In genomic region chr2:158692372-158693103, GRCh38 we compare ENCODE assay signal across 17 cellular contexts.
DNase-seq lines count a peak whose midpoint lies in the region; ATAC-seq and TF ChIP-seq lines count a peak whose summit lies in the region.
"Had no signal": no experiment of that assay in that cellular context is flagged by ENCODE, and none has a peak within 500 bp of the region (broad histone marks: within the 10 kb centered on the region; RNA-seq: fewer than 3 reads in every experiment).

No MANE protein-coding gene starts in this region.

- H3K9ac ChIP-seq in mammary epithelial cell (ENCODE audit: insufficient read depth, low read length) (no peak overlapping the region), MM.1S (ENCODE audit: low read length) (no peak overlapping the region)

- H3K9me3 ChIP-seq in mammary epithelial cell (replicated peaks; ENCODE audit: insufficient read depth, low read length) (no peaks in the 10 kb centered on the region), esophagus muscularis mucosa (peaks cover 0 to 12% (median 5%) of the 10 kb centered on the region in 4 donors), MM.1S (replicated peaks; ENCODE audit: insufficient read depth, low read length) (no peaks in the 10 kb centered on the region)

- no peak overlapping the region for H3K27ac ChIP-seq in mammary epithelial cell (ENCODE audit: insufficient read depth, low read depth, low read length)
- no peak overlapping the region for H3K27ac ChIP-seq in esophagus muscularis mucosa (replicated peaks in 1 of 4)
- no peak overlapping the region for H3K27ac ChIP-seq in MM.1S (ENCODE audit: low read length)
- H3K27ac ChIP-seq: SK-N-MC had no signal

- TF ChIP-seq POLR2A in esophagus muscularis mucosa (IDR thresholded peaks at IDR 0.05; ENCODE audit: low read depth) = no peak

- no peaks in the 10 kb centered on the region for H3K79me2 ChIP-seq in mammary epithelial cell (ENCODE audit: insufficient read depth, low read length)
- H3K79me2 ChIP-seq in MM.1S (ENCODE audit: low read length) = no peaks in the 10 kb centered on the region

- H4K20me1 ChIP-seq in mammary epithelial cell (ENCODE audit: insufficient read depth, low read length) = no peaks in the 10 kb centered on the region
- no peaks in the 10 kb centered on the region for H4K20me1 ChIP-seq in MM.1S (ENCODE audit: insufficient read depth, low read length)

- dilution Hi-C loops in mammary epithelial cell (cut with HindIII; ENCODE audit: low sequenced_read_pairs) = no loop called here

- H3K36me3 ChIP-seq in mammary epithelial cell (ENCODE audit: insufficient read depth, low read length) (no peaks in the 10 kb centered on the region), esophagus muscularis mucosa (no peaks in the 10 kb centered on the region), MM.1S (replicated peaks; ENCODE audit: insufficient read depth, low read length) (no peaks in the 10 kb centered on the region)

- H3K27me3 Mint-ChIP-seq in MCF 10A (ENCODE audit: insufficient read depth, unreplicated experiment) = peaks cover 9% of the 10 kb centered on the region

- BruUV-seq in MCF 10A (replicated peaks; lab: Mats Ljungman, UMichigan) (no TSS peak), mammary epithelial cell (replicated peaks; lab: Mats Ljungman, UMichigan) (no TSS peak)

- peak; percentile 23 for DNase-seq in MCF 10A (ENCODE audit: unreplicated experiment)
- DNase-seq in mammary epithelial cell = no peak
- peak; percentile 2 for DNase-seq in SW480 (ENCODE audit: low spot score)
- peak; percentile 85 for DNase-seq in esophagus muscularis mucosa (ENCODE audit: extremely low spot score)
- no peak for DNase-seq in MM.1S
- no peak for DNase-seq in NCI-H187 (lab: John Stamatoyannopoulos, UW)
- DNase-seq: COR-L47, GF-D8, GOT3, NCI-H1105, NCI-H1694, NCI-H2171, NCI-H748 treated with DMSO at 0.1 percent for 48 hours had no signal

- no peak overlapping the region for H3K4me3 ChIP-seq in mammary epithelial cell (replicated peaks in 1 of 3; ENCODE audit: insufficient read depth in 1 of 3, low read depth in 2 of 3, low read length in 3 of 3)
- no peak overlapping the region for H3K4me3 ChIP-seq in esophagus muscularis mucosa
- H3K4me3 ChIP-seq in MM.1S (ENCODE audit: low read length) = no peak overlapping the region
- H3K4me3 ChIP-seq: SK-N-MC had no signal

- no peaks in the 10 kb centered on the region for H3K36me3 Mint-ChIP-seq in MCF 10A (ENCODE audit: insufficient read depth, unreplicated experiment)
- H3K36me3 Mint-ChIP-seq: CD14-positive monocyte had no signal

- 100% methylated on average over 3 of the region's 3 CpGs for WGBS in mammary epithelial cell (ENCODE audit: low coverage, missing lambda C conversion rate)
- WGBS in esophagus muscularis mucosa = 86% methylated on average over 3 of the region's 3 CpGs

- in situ Hi-C loops in mammary epithelial cell (cut with MboI; ENCODE audit: low sequenced_read_pairs in 2 of 2) = no loop called here

- H3K4me1 ChIP-seq in mammary epithelial cell (ENCODE audit: insufficient read depth, low read length) (peaks cover 8% of the 10 kb centered on the region), esophagus muscularis mucosa (no peaks in the 10 kb centered on the region), MM.1S (ENCODE audit: low read length) (no peaks in the 10 kb centered on the region)

- H3K27me3 ChIP-seq in mammary epithelial cell (ENCODE audit: insufficient read depth, low read length) (no peaks in the 10 kb centered on the region), esophagus muscularis mucosa (no peaks in the 10 kb centered on the region), MM.1S (replicated peaks; ENCODE audit: insufficient read depth, low read length) (no peaks in the 10 kb centered on the region)

- no peaks in the 10 kb centered on the region for H3K9me2 ChIP-seq in MM.1S (replicated peaks; ENCODE audit: insufficient read depth, low read length)

- peaks cover 11% of the 10 kb centered on the region for H3K9me3 Mint-ChIP-seq in MCF 10A (ENCODE audit: unreplicated experiment)

- H3K27ac Mint-ChIP-seq in MCF 10A (ENCODE audit: low read depth, unreplicated experiment) = no peak overlapping the region
- H3K27ac Mint-ChIP-seq: CD14-positive monocyte had no signal

- TF ChIP-seq CTCF in MCF 10A (IDR thresholded peaks at IDR 0.05; ENCODE audit: unreplicated experiment) (no peak), mammary epithelial cell (conservative IDR thresholded peaks at IDR 0.05 in 1 of 2, IDR thresholded peaks at IDR 0.05 in 1 of 2; ENCODE audit: extremely low read depth in 1 of 2, insufficient read depth in 1 of 2, low read depth in 1 of 2, low read length in 2 of 2) (no peak), esophagus muscularis mucosa (IDR thresholded peaks at IDR 0.05) (no peak), MM.1S (IDR thresholded peaks at IDR 0.05; ENCODE audit: low read length) (no peak)

- H3F3A ChIP-seq in MM.1S (ENCODE audit: insufficient read depth, low read length) = no peaks in the 10 kb centered on the region

- H3K4me2 ChIP-seq in mammary epithelial cell (ENCODE audit: insufficient read depth, low read depth, low read length) = no peak overlapping the region
- no peak overlapping the region for H3K4me2 ChIP-seq in MM.1S (ENCODE audit: low read depth, low read length)

- intact Hi-C loops in MCF 10A (cut with micrococcal nuclease) = no loop called here
- intact Hi-C loops in mammary epithelial cell (cut with micrococcal nuclease) = no loop called here
- intact Hi-C loops in esophagus muscularis mucosa (cut with DNase I) = no loop called here

- H3K4me1 Mint-ChIP-seq in MCF 10A (ENCODE audit: insufficient read depth, unreplicated experiment) = no peaks in the 10 kb centered on the region
- H3K4me1 Mint-ChIP-seq: CD14-positive monocyte had no signal

- no peak for TF ChIP-seq EP300 in esophagus muscularis mucosa (IDR thresholded peaks at IDR 0.05)

- H3K4me3 Mint-ChIP-seq in MCF 10A (ENCODE audit: unreplicated experiment) = no peak overlapping the region
- H3K4me3 Mint-ChIP-seq: CD14-positive monocyte had no signal

- POLR2A ChIA-PET in MCF 10A (lab: Yijun Ruan, JAX) = no interaction called here

- CTCF ChIA-PET in MCF 10A (lab: Yijun Ruan, JAX) (no interaction called here), mammary epithelial cell (lab: Charles Lee; ENCODE audit: low non-redundant PET) (no interaction called here)

- H2AFZ ChIP-seq in mammary epithelial cell (ENCODE audit: low read depth, low read length) = no peak overlapping the region
- H2AFZ ChIP-seq in MM.1S (ENCODE audit: low read length) = no peak overlapping the region

- ATAC-seq in HG03175 (IDR thresholded peaks at IDR 0.05; ENCODE audit: unreplicated experiment) (no peak), GM21576 (IDR thresholded peaks at IDR 0.05; ENCODE audit: unreplicated experiment) (no peak)

Comparison
In these comparisons a context has a peak if more than half of its experiments do, and no peak if none do; other contexts are left out.
1. DNase-seq: peak in MCF 10A (single experiment), SW480 (single experiment) and esophagus muscularis mucosa (single experiment); none in mammary epithelial cell (single experiment), MM.1S (single experiment) and NCI-H187 (0 of 2).